In the genomic region with DNA sequence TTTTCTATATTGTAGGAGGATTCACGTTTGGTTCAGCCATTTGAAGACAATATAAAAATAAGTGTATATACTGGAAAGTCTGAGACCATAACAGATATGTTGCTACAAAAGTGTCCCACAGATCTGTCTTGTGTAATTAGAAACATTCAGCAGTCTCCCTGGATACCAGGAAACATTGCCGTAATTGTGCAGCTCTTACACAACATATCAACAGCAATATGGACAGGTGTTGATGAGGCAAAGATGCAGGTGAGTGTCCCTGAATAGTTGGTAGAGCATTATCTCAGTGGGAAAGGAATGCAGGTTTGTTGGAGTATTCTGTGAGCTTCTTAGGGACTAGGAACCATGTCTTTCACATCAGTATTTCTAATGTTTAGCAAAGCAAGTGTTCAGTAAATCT, we compare ENCODE assay signal across 15 cellular contexts.
DNase-seq lines count a peak whose midpoint lies in the region.
"Had no signal": no experiment of that assay in that cellular context is flagged by ENCODE, and none has a peak within 500 bp of the region (broad histone marks: within the 10 kb centered on the region; RNA-seq: fewer than 3 reads in every experiment).

No MANE protein-coding gene starts in this region.

- peak; percentile 87 for DNase-seq in DMS153 (lab: John Stamatoyannopoulos, UW)
- peak; percentile 86 for DNase-seq in NCI-H146 (lab: John Stamatoyannopoulos, UW)
- DNase-seq in NCI-H748 (lab: John Stamatoyannopoulos, UW; ENCODE audit: unreplicated experiment) = peak; percentile 98
- DNase-seq in kidney tubule cell (ENCODE audit: low spot score) = peak; percentile 35
- DNase-seq in NOMO-1 treated with dmso at 0.1 percent for 144 hours (lab: John Stamatoyannopoulos, UW; ENCODE audit: unreplicated experiment) = no peak
- DNase-seq in NCI-H446 treated with DMSO at 0.1 percent for 48 hours (lab: John Stamatoyannopoulos, UW) = no peak
- no peak for DNase-seq in amniotic stem cell (lab: John Stamatoyannopoulos, UW)
- DNase-seq: BE2C; CD8-positive, alpha-beta T cell; HFFc6; MG63; NCI-H1105; NCI-H2107; NCI-H526 treated with DMSO at 0.1 percent for 48 hours; SHP77 treated with DMSO at 0.1 percent for 48 hours had no signal

Comparison
In these comparisons a context has a peak if more than half of its experiments do, and no peak if none do; other contexts are left out.
1. DNase-seq: peak in DMS153 (single experiment), NCI-H146 (single experiment), NCI-H748 (single experiment) and kidney tubule cell (single experiment); none in NOMO-1 treated with dmso at 0.1 percent for 144 hours (single experiment), NCI-H446 treated with DMSO at 0.1 percent for 48 hours (single experiment) and amniotic stem cell (single experiment).